In genomic region chr7:42794673-42795072, GRCh38 we compare ENCODE assay signal across 8 cellular contexts.
"Had no signal": no experiment of that assay in that cellular context is flagged by ENCODE, and none has a peak within 500 bp of the region (broad histone marks: within the 10 kb centered on the region; RNA-seq: fewer than 3 reads in every experiment).

No MANE protein-coding gene starts in this region.

- DNase-seq: GDM1, GF-D8 had no signal

- H3K4me3 ChIP-seq: GM12878 had no signal

- FAIRE-seq: G401.6, GM12878, GM12891, GM12892, GM18507, GM19239 had no signal
